20 cellular contexts compared by ENCODE assay signal in genomic region chr2:216414772-216415319, GRCh38. TPM values are rescaled to one million over a fixed set of nuclear protein-coding genes. Genes with fewer than 3 reads are reported as not detected.
DNase-seq lines count a peak whose midpoint lies in the region; ATAC-seq, FAIRE-seq and TF ChIP-seq lines count a peak whose summit lies in the region.
"Had no signal": no experiment of that assay in that cellular context is flagged by ENCODE, and none has a peak within 500 bp of the region (broad histone marks: within the 10 kb centered on the region; RNA-seq: fewer than 3 reads in every experiment).

No MANE protein-coding gene starts in this region.

- TF ChIP-seq CTCF in PC-9 (conservative IDR thresholded peaks at IDR 0.05) (no peak), endothelial cell of umbilical vein (IDR thresholded peaks at IDR 0.05; ENCODE audit: extremely low read depth in 1 of 2, insufficient read depth in 1 of 2, low read depth in 1 of 2, low read length in 2 of 2) (no peak), GM13977 (IDR thresholded peaks at IDR 0.05; ENCODE audit: extremely low read depth, insufficient read depth, missing control alignments) (no peak)

- FAIRE-seq in endothelial cell of umbilical vein (lab: Jason Lieb, UNC): no peak
- FAIRE-seq: D721Med, GM19239, H1, HTR-8/SVneo had no signal

- CTCF ChIA-PET in PC-9 (lab: Charles Lee): no interaction called here
- CTCF ChIA-PET in endothelial cell of umbilical vein (lab: Charles Lee): interaction anchor here (0.9 to 1.1 kb wide), 4 partner anchors 9 to 192 kb away, joined by 3 to 4 read pairs (median 3); no protein-coding TSS in a partner anchor
- CTCF ChIA-PET in activated CD8-positive, alpha-beta memory T cell treated with anti-CD3 and anti-CD28 coated beads, Interleukin-2, amount 10 ng/mL, durations not matched to agents 7 days and 5 days (lab: Charles Lee): interaction anchor here (0.8 kb wide), 1 partner anchor 64 kb away, joined by 3 read pairs; no protein-coding TSS in a partner anchor

- in situ Hi-C loops in GM13977 (cut with MboI; ENCODE audit: low pct_unique_long_range_greater_than_20kb, low sequenced_read_pairs, unreplicated experiment): no loop called here

- H3K9me3 ChIP-seq in PC-9 (ENCODE audit: insufficient read depth, low read depth) (no peaks in the 10 kb centered on the region), endothelial cell of umbilical vein (replicated peaks; ENCODE audit: control insufficient read depth, insufficient read depth, low read length) (no peaks in the 10 kb centered on the region)
- H3K9me3 ChIP-seq: BLaER1 had no signal

- H3K4me3 ChIP-seq in PC-9: no peak overlapping the region
- H3K4me3 ChIP-seq in endothelial cell of umbilical vein (replicated peaks in 1 of 3; ENCODE audit: insufficient read depth in 1 of 3, low read depth in 1 of 3, low read length in 3 of 3): no peak overlapping the region
- H3K4me3 ChIP-seq: BLaER1 had no signal

- H3K9me2 ChIP-seq in PC-9 (ENCODE audit: insufficient read depth): no peaks in the 10 kb centered on the region

- peak; percentile 22 for DNase-seq in cardiac septum (ENCODE audit: low spot score)
- DNase-seq in Right ventricle myocardium superior: no peak
- DNase-seq in PC-9: no peak
- DNase-seq in endothelial cell of umbilical vein (ENCODE audit: low read depth, low spot score): no peak
- no peak for DNase-seq in GM13977 (ENCODE audit: low spot score)
- DNase-seq in midbrain (lab: John Stamatoyannopoulos, UW): no peak
- DNase-seq in activated CD8-positive, alpha-beta memory T cell treated with anti-CD3 and anti-CD28 coated beads, Interleukin-2, amount 10 ng/mL, durations not matched to agents 7 days and 5 days: no peak
- DNase-seq: 8988T; CD8-positive, alpha-beta T cell; DMS153; DMS79; GDM1; H9 had no signal

- H4K20me1 ChIP-seq in PC-9 (ENCODE audit: insufficient read depth): no peaks in the 10 kb centered on the region
- H4K20me1 ChIP-seq in endothelial cell of umbilical vein (replicated peaks; ENCODE audit: control insufficient read depth, extremely low read depth, insufficient read depth, low read length): no peaks in the 10 kb centered on the region
- H4K20me1 ChIP-seq: BLaER1 had no signal

- H3K9me3 Mint-ChIP-seq in activated CD8-positive, alpha-beta memory T cell treated with anti-CD3 and anti-CD28 coated beads, Interleukin-2, amount 10 ng/mL, durations not matched to agents 7 days and 5 days (ENCODE audit: low read depth): no peaks in the 10 kb centered on the region
- H3K9me3 Mint-ChIP-seq: CD14-positive monocyte; CD8-positive, alpha-beta T cell; H9; IgD-negative memory B cell had no signal

- POLR2A ChIA-PET in PC-9 (lab: Charles Lee; ENCODE audit: unreplicated experiment) (no interaction called here), endothelial cell of umbilical vein (lab: Charles Lee) (no interaction called here)

- no peak overlapping the region for H3K4me3 Mint-ChIP-seq in activated CD8-positive, alpha-beta memory T cell treated with anti-CD3 and anti-CD28 coated beads, Interleukin-2, amount 10 ng/mL, durations not matched to agents 7 days and 5 days
- H3K4me3 Mint-ChIP-seq: CD14-positive monocyte; CD8-positive, alpha-beta T cell; H9 had no signal

- H3F3A ChIP-seq in PC-9 (ENCODE audit: insufficient read depth, low read depth): no peaks in the 10 kb centered on the region

- no peak for TF ChIP-seq POLR2A in endothelial cell of umbilical vein (IDR thresholded peaks at IDR 0.05; ENCODE audit: low read depth, low read length)

- H3K27ac ChIP-seq in PC-9 (no peak overlapping the region), endothelial cell of umbilical vein (ENCODE audit: insufficient read depth, low read depth, low read length) (no peak overlapping the region)
- H3K27ac ChIP-seq: BLaER1 had no signal

- H3K79me2 ChIP-seq in PC-9 (ENCODE audit: low read depth): peaks cover 9% of the 10 kb centered on the region
- peaks cover 2% of the 10 kb centered on the region for H3K79me2 ChIP-seq in endothelial cell of umbilical vein (ENCODE audit: control insufficient read depth, insufficient read depth, low read length)

- H3K4me1 Mint-ChIP-seq in activated CD8-positive, alpha-beta memory T cell treated with anti-CD3 and anti-CD28 coated beads, Interleukin-2, amount 10 ng/mL, durations not matched to agents 7 days and 5 days: peaks cover 41% of the 10 kb centered on the region

- H3K27ac Mint-ChIP-seq in activated CD8-positive, alpha-beta memory T cell treated with anti-CD3 and anti-CD28 coated beads, Interleukin-2, amount 10 ng/mL, durations not matched to agents 7 days and 5 days: no peak overlapping the region
- H3K27ac Mint-ChIP-seq: CD14-positive monocyte; CD8-positive, alpha-beta T cell; H9; IgD-negative memory B cell had no signal

- no peaks in the 10 kb centered on the region for H3K9me1 ChIP-seq in endothelial cell of umbilical vein (replicated peaks; ENCODE audit: control insufficient read depth, extremely low read depth, insufficient read depth, low read length)

- no peak overlapping the region for H3K4me2 ChIP-seq in PC-9
- H3K4me2 ChIP-seq in endothelial cell of umbilical vein (ENCODE audit: insufficient read depth, low read length): no peak overlapping the region
- H3K4me2 ChIP-seq: BLaER1 had no signal

- BruUV-seq in PC-9 (replicated peaks; lab: Mats Ljungman, UMichigan): TSS peak; percentile 20
- TSS peak; percentile 24 for BruUV-seq in endothelial cell of umbilical vein (replicated peaks; lab: Mats Ljungman, UMichigan)

- dilution Hi-C loops in endothelial cell of umbilical vein (cut with MboI; ENCODE audit: extremely low pct_ligation_motif_present, low sequenced_read_pairs): no loop called here

- intact Hi-C loops in cardiac septum (cut with DNase I): loop anchor here (5.0 kb wide), 1 partner anchor 198 kb away; no protein-coding TSS in a partner anchor
- intact Hi-C loops in Right ventricle myocardium superior (cut with DNase I): no loop called here
- intact Hi-C loops in PC-9 (cut with micrococcal nuclease; ENCODE audit: unreplicated experiment): loop anchor here (5.0 kb wide), 1 partner anchor 198 kb away; no protein-coding TSS in a partner anchor
- intact Hi-C loops in endothelial cell of umbilical vein (cut with micrococcal nuclease): loop anchor here (5.0 kb wide), 1 partner anchor 268 kb away; no protein-coding TSS in a partner anchor

- H3K4me1 ChIP-seq in PC-9 (replicated peaks; ENCODE audit: insufficient read depth) (0 out of 2 replicates have a peak, but pooled peaks cover 11% of the 10 kb centered on the region), endothelial cell of umbilical vein (ENCODE audit: control insufficient read depth, extremely low read depth, insufficient read depth, low read length) (peaks cover 4% of the 10 kb centered on the region)

- H3K9ac ChIP-seq in endothelial cell of umbilical vein (replicated peaks; ENCODE audit: extremely low read depth, insufficient read depth, low read length): no peak overlapping the region
- H3K9ac ChIP-seq: BLaER1 had no signal

- no peaks in the 10 kb centered on the region for H3K27me3 ChIP-seq in PC-9 (ENCODE audit: insufficient read depth, low read depth)
- no peaks in the 10 kb centered on the region for H3K27me3 ChIP-seq in endothelial cell of umbilical vein (ENCODE audit: control insufficient read depth in 2 of 2, insufficient read depth in 2 of 2, low read length in 2 of 2)
- H3K27me3 ChIP-seq: BLaER1 had no signal

- H3K36me3 Mint-ChIP-seq in activated CD8-positive, alpha-beta memory T cell treated with anti-CD3 and anti-CD28 coated beads, Interleukin-2, amount 10 ng/mL, durations not matched to agents 7 days and 5 days: peaks cover 22% of the 10 kb centered on the region

- ATAC-seq in Right ventricle myocardium superior (ENCODE audit: poor library complexity): no peak
- no peak for ATAC-seq in activated CD8-positive, alpha-beta memory T cell treated with anti-CD3 and anti-CD28 coated beads, Interleukin-2, amount 10 ng/mL, durations not matched to agents 7 days and 5 days
- ATAC-seq: CD8-positive, alpha-beta T cell had no signal

- H2AFZ ChIP-seq in PC-9 (no peak overlapping the region), endothelial cell of umbilical vein (ENCODE audit: low read depth, low read length) (no peak overlapping the region)

- H3K36me3 ChIP-seq in PC-9 (ENCODE audit: low read depth): no peaks in the 10 kb centered on the region
- H3K36me3 ChIP-seq in endothelial cell of umbilical vein (ENCODE audit: control insufficient read depth in 2 of 2, extremely low read depth in 1 of 2, insufficient read depth in 2 of 2, low read length in 2 of 2): peaks cover 2 to 8% of the 10 kb centered on the region in 2 experiments

- no peaks in the 10 kb centered on the region for H3K27me3 Mint-ChIP-seq in activated CD8-positive, alpha-beta memory T cell treated with anti-CD3 and anti-CD28 coated beads, Interleukin-2, amount 10 ng/mL, durations not matched to agents 7 days and 5 days
- H3K27me3 Mint-ChIP-seq: IgD-negative memory B cell had no signal

RNA-seq across cellular contexts. Expression of gene SMARCAL1, which starts 2.6 kb away (rescaled TPM):
- total RNA-seq in cardiac septum (13.2 TPM), Right ventricle myocardium superior (7.9 TPM), PC-9 (2021) (39.7 and 40.5 TPM in 2 replicates), endothelial cell of umbilical vein (28.2 and 30.7 TPM in 2 replicates)
- 24.5 and 25.4 TPM in 2 replicates for polyA plus RNA-seq in endothelial cell of umbilical vein
- polyA plus RNA-seq in endothelial cell of umbilical vein (2011; cell fraction: cytosol; rRNA removed): 27.8 and 28.6 TPM in 2 replicates
- polyA plus RNA-seq in endothelial cell of umbilical vein (2011; cell fraction: nucleus; rRNA removed): 33.4 and 40.5 TPM in 2 replicates
- polyA plus RNA-seq in endothelial cell of umbilical vein (2012): 20.7 and 22.3 TPM in 2 replicates
- polyA minus RNA-seq in endothelial cell of umbilical vein: 47.6 and 48.6 TPM in 2 replicates
- 7.8 TPM for polyA minus RNA-seq in endothelial cell of umbilical vein (2011; cell fraction: cytosol; rRNA and poly(A)+ RNA removed)
- polyA minus RNA-seq in endothelial cell of umbilical vein (2011; cell fraction: nucleus; rRNA and poly(A)+ RNA removed): 66.7 and 68.1 TPM in 2 replicates
- total RNA-seq in activated CD8-positive, alpha-beta memory T cell treated with anti-CD3 and anti-CD28 coated beads, Interleukin-2, amount 10 ng/mL, durations not matched to agents 7 days and 5 days: 10 to 100 TPM; 29.6 to 30.7 TPM

RNA-seq across cellular contexts. Expression of gene MARCHF4, which starts 42.6 kb away (rescaled TPM):
- total RNA-seq in cardiac septum (not detected), Right ventricle myocardium superior (not detected), PC-9 (2021) (7.7 and 14.5 TPM in 2 replicates), endothelial cell of umbilical vein (21.5 and 25.2 TPM in 2 replicates)
- 11.3 and 11.7 TPM in 2 replicates for polyA plus RNA-seq in endothelial cell of umbilical vein
- polyA plus RNA-seq in endothelial cell of umbilical vein (2011; cell fraction: cytosol; rRNA removed): 12.3 and 12.4 TPM in 2 replicates
- 7.8 and 8.5 TPM in 2 replicates for polyA plus RNA-seq in endothelial cell of umbilical vein (2011; cell fraction: nucleus; rRNA removed)
- polyA plus RNA-seq in endothelial cell of umbilical vein (2012): 21.6 and 29.0 TPM in 2 replicates
- polyA minus RNA-seq in endothelial cell of umbilical vein: 10.8 and 12.8 TPM in 2 replicates
- not detected for polyA minus RNA-seq in endothelial cell of umbilical vein (2011; cell fraction: cytosol; rRNA and poly(A)+ RNA removed)
- polyA minus RNA-seq in endothelial cell of umbilical vein (2011; cell fraction: nucleus; rRNA and poly(A)+ RNA removed): 9.0 and 10.9 TPM in 2 replicates
- not detected for total RNA-seq in activated CD8-positive, alpha-beta memory T cell treated with anti-CD3 and anti-CD28 coated beads, Interleukin-2, amount 10 ng/mL, durations not matched to agents 7 days and 5 days
- total RNA-seq: CD8-positive, alpha-beta T cell had no signal
- polyA plus RNA-seq: CD14-positive monocyte, IgD-negative memory B cell had no signal
